In the genomic region with DNA sequence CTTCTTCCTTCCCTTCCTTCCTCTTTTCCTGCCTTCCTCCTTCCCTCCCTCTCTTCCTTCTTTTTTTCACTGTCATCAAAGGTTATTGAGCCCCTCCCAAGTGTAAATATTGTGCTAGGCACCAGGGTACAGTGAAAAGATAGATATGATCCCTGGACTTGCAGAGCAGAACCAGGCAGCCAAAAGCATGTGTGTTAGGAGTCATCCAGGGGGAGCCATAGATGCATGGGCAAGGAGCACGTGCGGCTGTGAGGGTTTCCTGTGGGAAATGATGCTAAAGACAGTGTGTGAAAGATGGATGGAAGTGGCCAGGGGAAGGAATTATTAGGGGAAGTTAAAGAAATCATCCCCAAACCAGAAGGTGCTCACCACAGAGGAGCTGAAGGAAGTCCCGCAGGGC, we compare ENCODE assay signal across 1 cellular context.
TF ChIP-seq lines count a peak whose summit lies in the region.

No MANE protein-coding gene starts in this region.

TF ChIP-seq in K562, 482 proteins besides CTCF, POLR2A, EP300 and RAD21 (continued from another document):
- TF ChIP-seq, protein P1, sequence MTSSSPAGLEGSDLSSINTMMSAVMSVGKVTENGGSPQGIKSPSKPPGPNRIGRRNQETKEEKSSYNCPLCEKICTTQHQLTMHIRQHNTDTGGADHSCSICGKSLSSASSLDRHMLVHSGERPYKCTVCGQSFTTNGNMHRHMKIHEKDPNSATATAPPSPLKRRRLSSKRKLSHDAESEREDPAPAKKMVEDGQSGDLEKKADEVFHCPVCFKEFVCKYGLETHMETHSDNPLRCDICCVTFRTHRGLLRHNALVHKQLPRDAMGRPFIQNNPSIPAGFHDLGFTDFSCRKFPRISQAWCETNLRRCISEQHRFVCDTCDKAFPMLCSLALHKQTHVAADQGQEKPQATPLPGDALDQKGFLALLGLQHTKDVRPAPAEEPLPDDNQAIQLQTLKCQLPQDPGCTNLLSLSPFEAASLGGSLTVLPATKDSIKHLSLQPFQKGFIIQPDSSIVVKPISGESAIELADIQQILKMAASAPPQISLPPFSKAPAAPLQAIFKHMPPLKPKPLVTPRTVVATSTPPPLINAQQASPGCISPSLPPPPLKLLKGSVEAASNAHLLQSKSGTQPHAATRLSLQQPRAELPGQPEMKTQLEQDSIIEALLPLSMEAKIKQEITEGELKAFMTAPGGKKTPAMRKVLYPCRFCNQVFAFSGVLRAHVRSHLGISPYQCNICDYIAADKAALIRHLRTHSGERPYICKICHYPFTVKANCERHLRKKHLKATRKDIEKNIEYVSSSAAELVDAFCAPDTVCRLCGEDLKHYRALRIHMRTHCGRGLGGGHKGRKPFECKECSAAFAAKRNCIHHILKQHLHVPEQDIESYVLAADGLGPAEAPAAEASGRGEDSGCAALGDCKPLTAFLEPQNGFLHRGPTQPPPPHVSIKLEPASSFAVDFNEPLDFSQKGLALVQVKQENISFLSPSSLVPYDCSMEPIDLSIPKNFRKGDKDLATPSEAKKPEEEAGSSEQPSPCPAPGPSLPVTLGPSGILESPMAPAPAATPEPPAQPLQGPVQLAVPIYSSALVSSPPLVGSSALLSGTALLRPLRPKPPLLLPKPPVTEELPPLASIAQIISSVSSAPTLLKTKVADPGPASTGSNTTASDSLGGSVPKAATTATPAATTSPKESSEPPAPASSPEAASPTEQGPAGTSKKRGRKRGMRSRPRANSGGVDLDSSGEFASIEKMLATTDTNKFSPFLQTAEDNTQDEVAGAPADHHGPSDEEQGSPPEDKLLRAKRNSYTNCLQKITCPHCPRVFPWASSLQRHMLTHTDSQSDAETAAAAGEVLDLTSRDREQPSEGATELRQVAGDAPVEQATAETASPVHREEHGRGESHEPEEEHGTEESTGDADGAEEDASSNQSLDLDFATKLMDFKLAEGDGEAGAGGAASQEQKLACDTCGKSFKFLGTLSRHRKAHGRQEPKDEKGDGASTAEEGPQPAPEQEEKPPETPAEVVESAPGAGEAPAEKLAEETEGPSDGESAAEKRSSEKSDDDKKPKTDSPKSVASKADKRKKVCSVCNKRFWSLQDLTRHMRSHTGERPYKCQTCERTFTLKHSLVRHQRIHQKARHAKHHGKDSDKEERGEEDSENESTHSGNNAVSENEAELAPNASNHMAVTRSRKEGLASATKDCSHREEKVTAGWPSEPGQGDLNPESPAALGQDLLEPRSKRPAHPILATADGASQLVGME (CRISPR knock-in tag; IDR thresholded peaks at IDR 0.05) = no peak
- TF ChIP-seq BHLHE40 (IDR thresholded peaks at IDR 0.05; ENCODE audit: low read length) (peak; percentile 39; the same call in 1 of the 2 replicates), MAZ (CRISPR knock-in tag; conservative IDR thresholded peaks at IDR 0.05 in 1 of 2, IDR thresholded peaks at IDR 0.05 in 1 of 2) (no peak), POLR2G (IDR thresholded peaks at IDR 0.05; ENCODE audit: low read depth, low read length) (no peak), YBX1 (IDR thresholded peaks at IDR 0.05) (no peak), MXD1 (CRISPR knock-in tag; IDR thresholded peaks at IDR 0.05; ENCODE audit: borderline replicate concordance, poor library complexity, severe bottlenecking) (no peak), GABPB2 (CRISPR knock-in tag; conservative IDR thresholded peaks at IDR 0.05) (no peak), BRCA1 (IDR thresholded peaks at IDR 0.05) (no peak), BRCA1 (CRISPR knock-in tag; IDR thresholded peaks at IDR 0.05) (no peak), RFX7 (CRISPR knock-in tag; IDR thresholded peaks at IDR 0.05) (no peak), DDX20 (tag; IDR thresholded peaks at IDR 0.05; ENCODE audit: low read depth) (no peak), NONO (IDR thresholded peaks at IDR 0.05; ENCODE audit: low read depth in 2 of 2, low read length in 1 of 2) (no peak)
- TF ChIP-seq, protein P2, sequence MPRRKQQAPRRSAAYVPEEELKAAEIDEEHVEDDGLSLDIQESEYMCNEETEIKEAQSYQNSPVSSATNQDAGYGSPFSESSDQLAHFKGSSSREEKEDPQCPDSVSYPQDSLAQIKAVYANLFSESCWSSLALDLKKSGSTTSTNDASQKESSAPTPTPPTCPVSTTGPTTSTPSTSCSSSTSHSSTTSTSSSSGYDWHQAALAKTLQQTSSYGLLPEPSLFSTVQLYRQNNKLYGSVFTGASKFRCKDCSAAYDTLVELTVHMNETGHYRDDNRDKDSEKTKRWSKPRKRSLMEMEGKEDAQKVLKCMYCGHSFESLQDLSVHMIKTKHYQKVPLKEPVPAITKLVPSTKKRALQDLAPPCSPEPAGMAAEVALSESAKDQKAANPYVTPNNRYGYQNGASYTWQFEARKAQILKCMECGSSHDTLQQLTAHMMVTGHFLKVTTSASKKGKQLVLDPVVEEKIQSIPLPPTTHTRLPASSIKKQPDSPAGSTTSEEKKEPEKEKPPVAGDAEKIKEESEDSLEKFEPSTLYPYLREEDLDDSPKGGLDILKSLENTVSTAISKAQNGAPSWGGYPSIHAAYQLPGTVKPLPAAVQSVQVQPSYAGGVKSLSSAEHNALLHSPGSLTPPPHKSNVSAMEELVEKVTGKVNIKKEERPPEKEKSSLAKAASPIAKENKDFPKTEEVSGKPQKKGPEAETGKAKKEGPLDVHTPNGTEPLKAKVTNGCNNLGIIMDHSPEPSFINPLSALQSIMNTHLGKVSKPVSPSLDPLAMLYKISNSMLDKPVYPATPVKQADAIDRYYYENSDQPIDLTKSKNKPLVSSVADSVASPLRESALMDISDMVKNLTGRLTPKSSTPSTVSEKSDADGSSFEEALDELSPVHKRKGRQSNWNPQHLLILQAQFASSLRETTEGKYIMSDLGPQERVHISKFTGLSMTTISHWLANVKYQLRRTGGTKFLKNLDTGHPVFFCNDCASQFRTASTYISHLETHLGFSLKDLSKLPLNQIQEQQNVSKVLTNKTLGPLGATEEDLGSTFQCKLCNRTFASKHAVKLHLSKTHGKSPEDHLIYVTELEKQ (CRISPR knock-in tag; IDR thresholded peaks at IDR 0.05) = no peak
- TF ChIP-seq, protein P3, sequence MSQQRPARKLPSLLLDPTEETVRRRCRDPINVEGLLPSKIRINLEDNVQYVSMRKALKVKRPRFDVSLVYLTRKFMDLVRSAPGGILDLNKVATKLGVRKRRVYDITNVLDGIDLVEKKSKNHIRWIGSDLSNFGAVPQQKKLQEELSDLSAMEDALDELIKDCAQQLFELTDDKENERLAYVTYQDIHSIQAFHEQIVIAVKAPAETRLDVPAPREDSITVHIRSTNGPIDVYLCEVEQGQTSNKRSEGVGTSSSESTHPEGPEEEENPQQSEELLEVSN (IDR thresholded peaks at IDR 0.05; ENCODE audit: borderline replicate concordance in 1 of 2, extremely low read depth in 1 of 2, insufficient read depth in 1 of 2, insufficient read length in 1 of 2, low read depth in 1 of 2, low read length in 1 of 2, poor library complexity in 1 of 2, severe bottlenecking in 1 of 2) = peak in 1 of 2 experiments; percentile 29
